22 cellular contexts compared by ENCODE assay signal in the genomic region with DNA sequence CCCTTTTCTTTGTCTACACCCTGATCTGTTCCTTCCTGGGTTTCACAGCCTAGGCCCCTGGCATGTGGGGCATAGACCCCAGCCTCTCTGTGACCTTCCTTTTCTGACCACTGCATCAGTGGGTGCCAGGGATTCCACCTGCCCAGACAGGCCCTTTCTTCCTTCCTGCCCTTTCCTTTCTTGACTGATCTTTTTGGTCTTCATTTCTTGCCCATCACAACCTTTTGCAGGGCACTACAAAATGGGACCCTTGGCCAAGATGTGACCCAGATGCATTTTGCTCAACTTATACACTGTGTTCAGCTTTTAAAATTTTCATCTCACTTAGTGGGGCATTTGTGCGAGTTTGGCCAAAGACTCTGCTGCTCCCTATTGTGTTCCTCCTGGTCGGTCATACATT.
DNase-seq lines count a peak whose midpoint lies in the region; ATAC-seq, FAIRE-seq and TF ChIP-seq lines count a peak whose summit lies in the region.
"Had no signal": no experiment of that assay in that cellular context is flagged by ENCODE, and none has a peak within 500 bp of the region (broad histone marks: within the 10 kb centered on the region; RNA-seq: fewer than 3 reads in every experiment).

No MANE protein-coding gene starts in this region.

- peaks cover 41% of the 10 kb centered on the region for H3K36me3 Mint-ChIP-seq in activated CD4-positive, alpha-beta T cell treated with anti-CD3 and anti-CD28 coated beads, Interleukin-2, amount 10 ng/mL, durations not matched to agents 24 days and 14 days (ENCODE audit: low read depth)
- H3K36me3 Mint-ChIP-seq in activated naive CD4-positive, alpha-beta T cell treated with anti-CD3 and anti-CD28 coated beads, Interleukin-2, amount 50 U/mL, for 72 hours, result peaks cover 7 to 25% of the 10 kb centered on the region in 2 donors
- H3K36me3 Mint-ChIP-seq in natural killer cell treated with Interleukin-12 subunit alpha and Interleukin-12 subunit beta and Interleukin-15 and Interleukin-18, amount 100 ng/mL, for 72 hours, result peaks cover 7% of the 10 kb centered on the region
- H3K36me3 Mint-ChIP-seq: brain had no signal

- peak overlapping the region; percentile 84 for H3K27ac Mint-ChIP-seq in activated CD4-positive, alpha-beta T cell treated with anti-CD3 and anti-CD28 coated beads, Interleukin-2, amount 10 ng/mL, durations not matched to agents 24 days and 14 days
- H3K27ac Mint-ChIP-seq in activated naive CD4-positive, alpha-beta T cell treated with anti-CD3 and anti-CD28 coated beads, Interleukin-2, amount 50 U/mL, for 72 hours, result peak overlapping the region; percentile 77 to 81
- H3K27ac Mint-ChIP-seq in natural killer cell treated with Interleukin-12 subunit alpha and Interleukin-12 subunit beta and Interleukin-15 and Interleukin-18, amount 100 ng/mL, for 72 hours, result peak overlapping the region; percentile 93 to 99
- H3K27ac Mint-ChIP-seq: brain had no signal

- H3K4me3 Mint-ChIP-seq in activated CD4-positive, alpha-beta T cell treated with anti-CD3 and anti-CD28 coated beads, Interleukin-2, amount 10 ng/mL, durations not matched to agents 24 days and 14 days, result peak overlapping the region; percentile 5
- H3K4me3 Mint-ChIP-seq in natural killer cell treated with Interleukin-12 subunit alpha and Interleukin-12 subunit beta and Interleukin-15 and Interleukin-18, amount 100 ng/mL, for 72 hours, result no peak overlapping the region
- H3K4me3 Mint-ChIP-seq: brain had no signal

- H3K9me3 Mint-ChIP-seq in activated CD4-positive, alpha-beta T cell treated with anti-CD3 and anti-CD28 coated beads, Interleukin-2, amount 10 ng/mL, durations not matched to agents 24 days and 14 days, result no peaks in the 10 kb centered on the region
- H3K9me3 Mint-ChIP-seq in activated naive CD4-positive, alpha-beta T cell treated with anti-CD3 and anti-CD28 coated beads, Interleukin-2, amount 50 U/mL, for 72 hours, result no peaks in the 10 kb centered on the region
- no peaks in the 10 kb centered on the region for H3K9me3 Mint-ChIP-seq in natural killer cell treated with Interleukin-12 subunit alpha and Interleukin-12 subunit beta and Interleukin-15 and Interleukin-18, amount 100 ng/mL, for 72 hours
- H3K9me3 Mint-ChIP-seq: brain had no signal

- intact Hi-C loops in activated CD4-positive, alpha-beta T cell treated with anti-CD3 and anti-CD28 coated beads, Interleukin-2, amount 10 ng/mL, durations not matched to agents 24 days and 14 days (cut with micrococcal nuclease), result no loop called here

- FAIRE-seq in GM12891 (lab: Jason Lieb, UNC), result peak; percentile 28
- FAIRE-seq: A204.1 had no signal

- no peak for TF ChIP-seq POLR2A in GM12891 (IDR thresholded peaks at IDR 0.05; ENCODE audit: low read depth, low read length)

- no peak for ATAC-seq in activated naive CD4-positive, alpha-beta T cell treated with anti-CD3 and anti-CD28 coated beads, Interleukin-2, amount 50 U/mL, for 72 hours
- ATAC-seq in natural killer cell treated with Interleukin-12 subunit alpha and Interleukin-12 subunit beta and Interleukin-15 and Interleukin-18, amount 100 ng/mL, for 72 hours, result no peak
- ATAC-seq: upper lobe of right lung had no signal

- peaks cover 92% of the 10 kb centered on the region for H3K4me1 Mint-ChIP-seq in activated CD4-positive, alpha-beta T cell treated with anti-CD3 and anti-CD28 coated beads, Interleukin-2, amount 10 ng/mL, durations not matched to agents 24 days and 14 days
- H3K4me1 Mint-ChIP-seq in natural killer cell treated with Interleukin-12 subunit alpha and Interleukin-12 subunit beta and Interleukin-15 and Interleukin-18, amount 100 ng/mL, for 72 hours (ENCODE audit: low read depth in 2 of 2), result peaks cover 84 to 92% of the 10 kb centered on the region in 2 donors

- no peak for DNase-seq in activated CD4-positive, alpha-beta T cell treated with anti-CD3 and anti-CD28 coated beads, Interleukin-2, amount 10 ng/mL, durations not matched to agents 24 days and 14 days
- no peak for DNase-seq in activated CD4-positive, alpha-beta T cell treated with anti-CD3 and anti-CD28 coated beads, Interleukin-2, amount 50 U/mL, for 4 hours
- DNase-seq in GM12891 (ENCODE audit: insufficient read length, low spot score) (no peak), kidney tubule cell (ENCODE audit: low spot score) (no peak), middle frontal gyrus (ENCODE audit: extremely low spot score, low spot score) (no peak), Ammon's horn (ENCODE audit: low spot score) (no peak)
- DNase-seq in activated naive CD4-positive, alpha-beta T cell treated with anti-CD3 and anti-CD28 coated beads, Interleukin-2, amount 50 U/mL, for 72 hours (ENCODE audit: low spot score in 2 of 2), result no peak
- DNase-seq in natural killer cell treated with Interleukin-12 subunit alpha and Interleukin-12 subunit beta and Interleukin-15 and Interleukin-18, amount 100 ng/mL, for 72 hours (ENCODE audit: low spot score), result no peak
- DNase-seq: C1 segment of cervical spinal cord; DMS153; GF-D8; H7; Kasumi-1; NCI-H1105; NCI-H2081 treated with DMSO at 0.1 percent for 48 hours; NK-92 treated with Interleukin-12 subunit alpha and Interleukin-12 subunit beta, amount 100 ng/mL, for 24 hours; posterior cingulate gyrus; sigmoid colon; stomach; upper lobe of right lung had no signal

- H3K27me3 Mint-ChIP-seq in activated CD4-positive, alpha-beta T cell treated with anti-CD3 and anti-CD28 coated beads, Interleukin-2, amount 10 ng/mL, durations not matched to agents 24 days and 14 days, result no peaks in the 10 kb centered on the region
- H3K27me3 Mint-ChIP-seq in natural killer cell treated with Interleukin-12 subunit alpha and Interleukin-12 subunit beta and Interleukin-15 and Interleukin-18, amount 100 ng/mL, for 72 hours, result no peaks in the 10 kb centered on the region
- H3K27me3 Mint-ChIP-seq: brain had no signal

TF ChIP-seq in GM12891, 5 proteins besides CTCF, POLR2A, EP300 and RAD21:
- no peak for TF ChIP-seq PAX5 (IDR thresholded peaks at IDR 0.05; ENCODE audit: insufficient read depth, low read length, severe bottlenecking)
- TF ChIP-seq SPI1 (IDR thresholded peaks at IDR 0.05; ENCODE audit: low read depth, low read length), result no peak
- TF ChIP-seq TAF1 (IDR thresholded peaks at IDR 0.05; ENCODE audit: low read depth, low read length), result no peak
- TF ChIP-seq POU2F2 (IDR thresholded peaks at IDR 0.05; ENCODE audit: low read depth, low read length), result no peak
- TF ChIP-seq POLR2AphosphoS5 (IDR thresholded peaks at IDR 0.05; ENCODE audit: low read depth, low read length), result no peak
